ENCODE assay signal across 8 cellular contexts in genomic region chr9:120711354-120711753, GRCh38. TPM values are rescaled to one million over a fixed set of nuclear protein-coding genes. Genes with fewer than 3 reads are reported as not detected.
DNase-seq lines count a peak whose midpoint lies in the region; FAIRE-seq and TF ChIP-seq lines count a peak whose summit lies in the region.

No MANE protein-coding gene starts in this region.

- H3K27me3 ChIP-seq in fibroblast of lung (ENCODE audit: control insufficient read depth, insufficient read depth, low read length) (no peaks in the 10 kb centered on the region), skeletal muscle tissue (ENCODE audit: control insufficient read depth in 3 of 3, insufficient read depth in 3 of 3, low read length in 3 of 3) (no peaks in the 10 kb centered on the region)

- DNase-seq in NCI-H2171 treated with DMSO at 0.1 percent for 48 hours (lab: John Stamatoyannopoulos, UW) (peak; percentile 50), NCI-H2171 (lab: John Stamatoyannopoulos, UW) (no peak), RCC 7860 (ENCODE audit: low spot score) (no peak), fibroblast of lung (ENCODE audit: low read depth in 2 of 2) (peak in 1 of 2 donors; percentile 6), NCI-H146 treated with DMSO at 0.1 percent for 48 hours (lab: John Stamatoyannopoulos, UW; ENCODE audit: unreplicated experiment) (no peak), urothelium cell line (ENCODE audit: low spot score) (no peak), NCI-H82 treated with DMSO at 0.1 percent for 48 hours (lab: John Stamatoyannopoulos, UW; ENCODE audit: unreplicated experiment) (no peak)

- FAIRE-seq in RCC 7860 (lab: Jason Lieb, UNC), result peak; percentile 35
- no peak for FAIRE-seq in urothelium cell line (lab: Jason Lieb, UNC)

- H3K9me3 ChIP-seq in fibroblast of lung (ENCODE audit: control insufficient read depth, insufficient read depth, low read depth, low read length) (no peaks in the 10 kb centered on the region), skeletal muscle tissue (ENCODE audit: control insufficient read depth in 3 of 3, low read length in 3 of 3) (no peaks in the 10 kb centered on the region)

- H3K79me2 ChIP-seq in fibroblast of lung (ENCODE audit: control insufficient read depth, insufficient read depth, low read length), result peaks cover 30% of the 10 kb centered on the region

- H3K4me3 ChIP-seq in fibroblast of lung (replicated peaks in 1 of 4; ENCODE audit: control extremely low read depth in 1 of 4, insufficient read depth in 1 of 4, low read depth in 3 of 4, low read length in 4 of 4) (peak overlapping the region in 2 of 4 experiments; percentile 80 to 84), skeletal muscle tissue (ENCODE audit: low read length in 3 of 3) (peak overlapping the region in 1 of 3 donors; percentile 30)

- H3K9ac ChIP-seq in fibroblast of lung (ENCODE audit: insufficient read depth, low read length) (no peak overlapping the region), skeletal muscle tissue (ENCODE audit: low read depth in 1 of 3, low read length in 3 of 3) (peak overlapping the region; percentile 48 to 78 (median 71))

- TF ChIP-seq CTCF in fibroblast of lung (conservative IDR thresholded peaks at IDR 0.05 in 1 of 2, IDR thresholded peaks at IDR 0.05 in 1 of 2; ENCODE audit: low read depth in 1 of 2, low read length in 2 of 2), result no peak

- H3K4me2 ChIP-seq in fibroblast of lung (ENCODE audit: extremely low read depth, insufficient read depth, low read length), result peak overlapping the region; percentile 82

- H3K4me1 ChIP-seq in fibroblast of lung (ENCODE audit: control insufficient read depth, extremely low read depth, insufficient read depth, low read length) (peaks cover 26% of the 10 kb centered on the region), skeletal muscle tissue (ENCODE audit: control insufficient read depth in 3 of 3, insufficient read depth in 3 of 3, low read length in 3 of 3) (peaks cover 21 to 37% (median 24%) of the 10 kb centered on the region in 3 donors)

- H2AFZ ChIP-seq in fibroblast of lung (ENCODE audit: low read length), result no peak overlapping the region

- no peaks in the 10 kb centered on the region for H4K20me1 ChIP-seq in fibroblast of lung (ENCODE audit: control insufficient read depth, extremely low read depth, insufficient read depth, low read length)

- H3K36me3 ChIP-seq in fibroblast of lung (ENCODE audit: control insufficient read depth, insufficient read depth, low read length) (no peaks in the 10 kb centered on the region), skeletal muscle tissue (ENCODE audit: control insufficient read depth in 3 of 3, insufficient read depth in 3 of 3, low read length in 3 of 3) (no peaks in the 10 kb centered on the region)

- no peak overlapping the region for H3K27ac ChIP-seq in fibroblast of lung (ENCODE audit: insufficient read depth, low read length)
- peak overlapping the region; percentile 71 for H3K27ac ChIP-seq in skeletal muscle tissue (ENCODE audit: low read depth, low read length)

RNA-seq across cellular contexts. Expression of gene MEGF9, which starts 2.9 kb away (rescaled TPM):
- 15.9 and 24.9 TPM in 2 replicates for total RNA-seq in fibroblast of lung
- polyA plus RNA-seq in fibroblast of lung, result 15.8 and 21.9 TPM in 2 replicates
- 12.9 and 17.6 TPM in 2 replicates for polyA plus RNA-seq in fibroblast of lung (2012)
- polyA minus RNA-seq in fibroblast of lung (ENCODE audit: low replicate concordance), result 4.0 and 6.9 TPM in 2 replicates
- total RNA-seq in skeletal muscle tissue, result 6.8 TPM
